Comparison of ENCODE assay signal across 11 cellular contexts in the genomic region with DNA sequence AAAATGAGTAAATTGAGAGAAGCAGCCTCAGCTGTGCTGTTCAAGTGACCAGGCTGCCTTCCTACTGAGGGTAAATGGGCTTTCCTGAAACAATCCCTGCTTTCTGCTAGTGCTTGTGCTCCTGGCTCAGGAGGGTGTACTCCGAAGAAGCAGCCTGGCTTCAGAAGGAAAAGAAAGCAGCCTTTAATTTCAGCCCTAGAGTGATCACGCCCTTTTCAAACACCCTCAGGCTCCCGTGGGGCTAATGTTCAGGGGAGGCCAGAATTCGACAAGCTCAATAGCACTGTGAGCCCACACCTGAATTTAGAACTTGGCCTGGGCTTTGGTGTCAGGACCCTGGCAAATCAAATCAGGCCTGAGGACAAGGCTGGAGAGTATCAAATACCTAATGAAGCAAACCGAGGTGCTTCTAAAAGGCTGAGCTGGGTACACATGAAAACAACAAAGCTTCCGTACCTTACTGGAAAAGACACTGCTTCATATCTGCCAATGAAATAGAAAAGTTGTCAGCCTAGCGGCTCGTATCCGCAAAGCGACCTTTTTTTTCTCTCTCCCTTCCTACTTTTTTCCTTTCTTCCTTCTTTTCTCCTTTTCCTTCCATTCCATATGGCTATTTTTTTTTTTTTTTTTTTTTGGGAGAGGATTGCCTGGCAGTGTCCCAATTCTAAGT.
DNase-seq lines count a peak whose midpoint lies in the region; ATAC-seq and TF ChIP-seq lines count a peak whose summit lies in the region.
"Had no signal": no experiment of that assay in that cellular context is flagged by ENCODE, and none has a peak within 500 bp of the region (broad histone marks: within the 10 kb centered on the region; RNA-seq: fewer than 3 reads in every experiment).

No MANE protein-coding gene starts in this region.

- H3K27ac Mint-ChIP-seq in endodermal cell = peak overlapping the region; percentile 80
- H3K27ac Mint-ChIP-seq: activated CD8-positive, alpha-beta memory T cell treated with anti-CD3 and anti-CD28 coated beads, Interleukin-2, amount 10 ng/mL, durations not matched to agents 7 days and 5 days; B cell had no signal

- DNase-seq in NCI-H69 (lab: John Stamatoyannopoulos, UW) (peak; percentile 87), endodermal cell (peak; percentile 54), myocyte (ENCODE audit: low read depth) (peak; percentile 34), iPS-NIHi11 (ENCODE audit: low spot score) (no peak), NCI-H774 (lab: John Stamatoyannopoulos, UW) (no peak)
- DNase-seq: activated CD8-positive, alpha-beta memory T cell treated with anti-CD3 and anti-CD28 coated beads, Interleukin-2, amount 10 ng/mL, durations not matched to agents 7 days and 5 days; NCI-H524 had no signal

- no peaks in the 10 kb centered on the region for H3K27me3 Mint-ChIP-seq in endodermal cell (ENCODE audit: insufficient read depth)
- H3K27me3 Mint-ChIP-seq: activated CD8-positive, alpha-beta memory T cell treated with anti-CD3 and anti-CD28 coated beads, Interleukin-2, amount 10 ng/mL, durations not matched to agents 7 days and 5 days; B cell had no signal

- H3K9me3 ChIP-seq in endodermal cell (ENCODE audit: control insufficient read depth, low read length) = no peaks in the 10 kb centered on the region

- WGBS in endodermal cell (ENCODE audit: insufficient coverage in 1 of 2, insufficient read length in 1 of 2), 2 experiments = 79 to 80% methylated on average over 4 to 10 of the region's 10 CpGs

- H3K27ac ChIP-seq in 22Rv1 (peak overlapping the region; percentile 61), endodermal cell (ENCODE audit: low read depth, low read length) (peak overlapping the region; percentile 19)

- H3K4me1 Mint-ChIP-seq in endodermal cell = peaks cover 26% of the 10 kb centered on the region
- H3K4me1 Mint-ChIP-seq: activated CD8-positive, alpha-beta memory T cell treated with anti-CD3 and anti-CD28 coated beads, Interleukin-2, amount 10 ng/mL, durations not matched to agents 7 days and 5 days; B cell had no signal

- no peak overlapping the region for H3K4me3 ChIP-seq in endodermal cell (ENCODE audit: low read length)

- no peak for TF ChIP-seq CTCF in 22Rv1 (IDR thresholded peaks at IDR 0.05)
- no peak for TF ChIP-seq CTCF in endodermal cell (conservative IDR thresholded peaks at IDR 0.05)

- no peaks in the 10 kb centered on the region for H3K4me1 ChIP-seq in endodermal cell (ENCODE audit: control insufficient read depth, insufficient read depth, low read length)

- no peaks in the 10 kb centered on the region for H3K36me3 Mint-ChIP-seq in endodermal cell (ENCODE audit: low read depth)
- H3K36me3 Mint-ChIP-seq: activated CD8-positive, alpha-beta memory T cell treated with anti-CD3 and anti-CD28 coated beads, Interleukin-2, amount 10 ng/mL, durations not matched to agents 7 days and 5 days had no signal

- ATAC-seq in GM18517 (IDR thresholded peaks at IDR 0.05; ENCODE audit: unreplicated experiment) (no peak), GM18861 (IDR thresholded peaks at IDR 0.05; ENCODE audit: unreplicated experiment) (no peak)
- ATAC-seq: activated CD8-positive, alpha-beta memory T cell treated with anti-CD3 and anti-CD28 coated beads, Interleukin-2, amount 10 ng/mL, durations not matched to agents 7 days and 5 days had no signal

- no peaks in the 10 kb centered on the region for H3K36me3 ChIP-seq in endodermal cell (ENCODE audit: control insufficient read depth, insufficient read depth, low read length)

- no peak overlapping the region for H3K9ac ChIP-seq in endodermal cell (ENCODE audit: extremely low read depth, low read length, poor library complexity, severe bottlenecking)

- H3K27me3 ChIP-seq in endodermal cell (ENCODE audit: control insufficient read depth, insufficient read depth, low read length, poor library complexity, severe bottlenecking) = no peaks in the 10 kb centered on the region

- H3K9me3 Mint-ChIP-seq in endodermal cell = no peaks in the 10 kb centered on the region

- H3K4me3 Mint-ChIP-seq in endodermal cell = no peak overlapping the region
- H3K4me3 Mint-ChIP-seq: activated CD8-positive, alpha-beta memory T cell treated with anti-CD3 and anti-CD28 coated beads, Interleukin-2, amount 10 ng/mL, durations not matched to agents 7 days and 5 days; B cell had no signal

Comparison
In these comparisons a context has a peak if more than half of its experiments do, and no peak if none do; other contexts are left out.
1. DNase-seq: peak in NCI-H69 (single experiment), endodermal cell (single experiment) and myocyte (single experiment); none in iPS-NIHi11 (single experiment) and NCI-H774 (single experiment).